In the genomic region with DNA sequence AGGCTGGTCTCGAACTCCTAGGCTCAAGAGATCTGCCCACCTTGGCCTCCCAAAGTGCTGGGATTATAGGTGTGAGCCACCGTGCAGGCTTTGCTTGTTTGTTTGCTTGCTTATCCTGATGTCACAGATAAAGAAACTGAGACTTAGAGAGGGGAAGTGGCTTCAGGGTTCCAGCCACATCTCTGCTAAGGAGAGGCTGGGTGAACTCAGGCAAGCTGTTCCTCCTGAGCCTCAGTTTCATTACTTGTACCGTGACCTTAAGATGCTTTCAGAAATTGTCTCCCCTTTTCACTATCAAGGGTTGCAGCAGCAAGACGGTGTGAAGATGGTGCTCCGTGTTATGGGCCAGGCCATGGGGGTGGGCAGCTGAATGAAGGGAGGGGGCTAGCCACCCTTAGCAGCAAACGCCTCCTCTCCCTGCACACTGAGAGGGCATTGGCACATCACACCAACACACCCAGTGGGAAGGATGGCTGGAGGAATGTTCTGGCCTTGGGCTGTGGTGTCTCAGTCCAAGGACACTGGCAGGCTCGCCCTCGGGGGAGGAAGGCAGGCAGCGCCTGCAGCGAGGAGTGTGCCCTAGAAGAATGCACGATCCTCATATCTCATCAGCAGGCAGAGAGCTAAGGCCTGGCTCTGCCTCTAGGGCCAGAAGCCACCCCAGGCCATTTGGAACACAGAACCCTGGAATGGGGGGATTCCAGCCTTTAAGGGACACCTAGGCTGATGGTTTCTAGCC, we compare ENCODE assay signal across 1 cellular context.
TF ChIP-seq lines count a peak whose summit lies in the region.

No MANE protein-coding gene starts in this region.

TF ChIP-seq in HepG2, 621 proteins besides CTCF, POLR2A, EP300 and RAD21 (continued from another document):
- TF ChIP-seq SNAPC4 (CRISPR knock-in tag; IDR thresholded peaks at IDR 0.05) (no peak), ZC3H4 (CRISPR knock-in tag; IDR thresholded peaks at IDR 0.05; ENCODE audit: borderline replicate concordance) (no peak), ZBTB7A (CRISPR knock-in tag; IDR thresholded peaks at IDR 0.05) (0 out of 2 replicates have a peak, but pooled peaks have one; percentile 3)
- TF ChIP-seq, protein P1, sequence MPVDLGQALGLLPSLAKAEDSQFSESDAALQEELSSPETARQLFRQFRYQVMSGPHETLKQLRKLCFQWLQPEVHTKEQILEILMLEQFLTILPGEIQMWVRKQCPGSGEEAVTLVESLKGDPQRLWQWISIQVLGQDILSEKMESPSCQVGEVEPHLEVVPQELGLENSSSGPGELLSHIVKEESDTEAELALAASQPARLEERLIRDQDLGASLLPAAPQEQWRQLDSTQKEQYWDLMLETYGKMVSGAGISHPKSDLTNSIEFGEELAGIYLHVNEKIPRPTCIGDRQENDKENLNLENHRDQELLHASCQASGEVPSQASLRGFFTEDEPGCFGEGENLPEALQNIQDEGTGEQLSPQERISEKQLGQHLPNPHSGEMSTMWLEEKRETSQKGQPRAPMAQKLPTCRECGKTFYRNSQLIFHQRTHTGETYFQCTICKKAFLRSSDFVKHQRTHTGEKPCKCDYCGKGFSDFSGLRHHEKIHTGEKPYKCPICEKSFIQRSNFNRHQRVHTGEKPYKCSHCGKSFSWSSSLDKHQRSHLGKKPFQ (CRISPR knock-in tag; IDR thresholded peaks at IDR 0.05; ENCODE audit: insufficient replicate concordance), result no peak
- TF ChIP-seq, protein P2, sequence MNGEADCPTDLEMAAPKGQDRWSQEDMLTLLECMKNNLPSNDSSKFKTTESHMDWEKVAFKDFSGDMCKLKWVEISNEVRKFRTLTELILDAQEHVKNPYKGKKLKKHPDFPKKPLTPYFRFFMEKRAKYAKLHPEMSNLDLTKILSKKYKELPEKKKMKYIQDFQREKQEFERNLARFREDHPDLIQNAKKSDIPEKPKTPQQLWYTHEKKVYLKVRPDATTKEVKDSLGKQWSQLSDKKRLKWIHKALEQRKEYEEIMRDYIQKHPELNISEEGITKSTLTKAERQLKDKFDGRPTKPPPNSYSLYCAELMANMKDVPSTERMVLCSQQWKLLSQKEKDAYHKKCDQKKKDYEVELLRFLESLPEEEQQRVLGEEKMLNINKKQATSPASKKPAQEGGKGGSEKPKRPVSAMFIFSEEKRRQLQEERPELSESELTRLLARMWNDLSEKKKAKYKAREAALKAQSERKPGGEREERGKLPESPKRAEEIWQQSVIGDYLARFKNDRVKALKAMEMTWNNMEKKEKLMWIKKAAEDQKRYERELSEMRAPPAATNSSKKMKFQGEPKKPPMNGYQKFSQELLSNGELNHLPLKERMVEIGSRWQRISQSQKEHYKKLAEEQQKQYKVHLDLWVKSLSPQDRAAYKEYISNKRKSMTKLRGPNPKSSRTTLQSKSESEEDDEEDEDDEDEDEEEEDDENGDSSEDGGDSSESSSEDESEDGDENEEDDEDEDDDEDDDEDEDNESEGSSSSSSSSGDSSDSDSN (CRISPR knock-in tag; IDR thresholded peaks at IDR 0.05), result 0 out of 2 replicates have a peak, but pooled peaks have one; percentile 22
